ENCODE assay signal across 22 cellular contexts in the genomic region with DNA sequence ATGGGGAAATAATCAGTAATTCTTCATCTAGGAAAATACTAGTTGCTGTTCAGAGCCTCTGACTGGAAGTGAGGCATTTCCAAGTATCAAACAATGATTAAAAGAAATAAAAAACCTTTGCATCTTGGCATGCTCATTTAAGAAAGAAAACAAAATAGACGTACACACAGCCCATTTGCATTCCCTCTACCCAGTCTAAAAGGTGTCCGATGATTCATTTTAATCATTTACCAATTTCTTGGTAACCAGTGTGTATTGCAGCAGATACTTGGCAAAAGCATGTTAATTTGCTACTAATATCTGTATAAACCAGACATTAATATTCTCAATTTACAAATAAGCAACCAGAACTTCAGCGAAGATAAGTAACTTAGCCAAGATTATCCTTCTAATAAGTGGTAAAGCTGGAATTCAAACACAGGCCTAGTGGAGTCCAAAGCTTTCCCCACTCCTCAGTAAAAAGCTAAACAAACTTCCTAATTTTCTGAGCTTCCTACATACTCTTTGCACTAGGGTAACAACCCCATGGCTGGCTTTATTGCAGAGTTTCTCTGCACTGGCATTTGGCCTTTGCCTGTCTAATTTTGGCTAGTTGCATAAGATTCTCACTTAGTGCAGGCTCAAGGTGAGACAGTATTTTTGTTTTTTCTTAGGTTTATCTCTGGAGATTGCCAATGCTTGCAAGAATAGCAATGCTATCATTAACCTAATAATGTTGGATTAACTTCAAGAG.
"Had no signal": no experiment of that assay in that cellular context is flagged by ENCODE, and none has a peak within 500 bp of the region (broad histone marks: within the 10 kb centered on the region; RNA-seq: fewer than 3 reads in every experiment).

No MANE protein-coding gene starts in this region.

- H3K9me3 ChIP-seq: lower lobe of right lung, ovary, sigmoid colon, testis, tibial nerve, upper lobe of left lung had no signal

- H3K27me3 Mint-ChIP-seq: effector memory CD8-positive, alpha-beta T cell; naive thymus-derived CD8-positive, alpha-beta T cell had no signal

- H3K4me3 Mint-ChIP-seq: effector memory CD8-positive, alpha-beta T cell; naive thymus-derived CD8-positive, alpha-beta T cell; stimulated activated effector memory CD8-positive, alpha-beta T cell treated with anti-CD3 and anti-CD28 coated beads, Interleukin-12 subunit alpha, Interleukin-12 subunit beta, amount 100 ng/mL, for 72 hours had no signal

- FAIRE-seq: endometrium, keratinocyte, urothelium cell line had no signal

- H3K27me3 ChIP-seq: ovary, sigmoid colon, testis, tibial nerve, upper lobe of left lung had no signal

- H3K4me1 ChIP-seq: lower lobe of right lung, upper lobe of left lung had no signal

- ATAC-seq: effector memory CD8-positive, alpha-beta T cell; left colon; lower lobe of right lung; naive thymus-derived CD8-positive, alpha-beta T cell had no signal

- H3K36me3 ChIP-seq: lower lobe of right lung, ovary, sigmoid colon, tibial nerve, upper lobe of left lung had no signal

- H3K4me3 ChIP-seq: lower lobe of right lung, ovary, sigmoid colon, testis, tibial nerve, upper lobe of left lung had no signal

- H3K4me1 Mint-ChIP-seq: naive thymus-derived CD8-positive, alpha-beta T cell; stimulated activated effector memory CD8-positive, alpha-beta T cell treated with anti-CD3 and anti-CD28 coated beads, Interleukin-12 subunit alpha, Interleukin-12 subunit beta, amount 100 ng/mL, for 72 hours had no signal

- H3K27ac Mint-ChIP-seq: effector memory CD8-positive, alpha-beta T cell; naive thymus-derived CD8-positive, alpha-beta T cell; stimulated activated effector memory CD8-positive, alpha-beta T cell treated with anti-CD3 and anti-CD28 coated beads, Interleukin-12 subunit alpha, Interleukin-12 subunit beta, amount 100 ng/mL, for 72 hours had no signal

- H3K27ac ChIP-seq: lower lobe of right lung, ovary, testis, upper lobe of left lung had no signal

- DNase-seq: caudate nucleus; cerebellar nuclear complex; cortex of kidney; effector memory CD8-positive, alpha-beta T cell; hypothalamus; left colon; lower lobe of right lung; naive thymus-derived CD8-positive, alpha-beta T cell; occipital lobe; ovary; sigmoid colon; stimulated activated CD4-positive, alpha-beta T cell treated with anti-CD3 and anti-CD28 coated beads, Interleukin-2, amount 100 ng/mL, for 24 hours; stimulated activated CD4-positive, alpha-beta T cell treated with anti-CD3 and anti-CD28 coated beads, Interleukin-4, amount 100 ng/mL, for 24 hours; stimulated activated naive CD4-positive, alpha-beta T cell treated with Interleukin-2 at 50 U/mL for 16 hours; substantia nigra; testis; upper lobe of left lung had no signal
